12 cellular contexts compared by ENCODE assay signal in the genomic region with DNA sequence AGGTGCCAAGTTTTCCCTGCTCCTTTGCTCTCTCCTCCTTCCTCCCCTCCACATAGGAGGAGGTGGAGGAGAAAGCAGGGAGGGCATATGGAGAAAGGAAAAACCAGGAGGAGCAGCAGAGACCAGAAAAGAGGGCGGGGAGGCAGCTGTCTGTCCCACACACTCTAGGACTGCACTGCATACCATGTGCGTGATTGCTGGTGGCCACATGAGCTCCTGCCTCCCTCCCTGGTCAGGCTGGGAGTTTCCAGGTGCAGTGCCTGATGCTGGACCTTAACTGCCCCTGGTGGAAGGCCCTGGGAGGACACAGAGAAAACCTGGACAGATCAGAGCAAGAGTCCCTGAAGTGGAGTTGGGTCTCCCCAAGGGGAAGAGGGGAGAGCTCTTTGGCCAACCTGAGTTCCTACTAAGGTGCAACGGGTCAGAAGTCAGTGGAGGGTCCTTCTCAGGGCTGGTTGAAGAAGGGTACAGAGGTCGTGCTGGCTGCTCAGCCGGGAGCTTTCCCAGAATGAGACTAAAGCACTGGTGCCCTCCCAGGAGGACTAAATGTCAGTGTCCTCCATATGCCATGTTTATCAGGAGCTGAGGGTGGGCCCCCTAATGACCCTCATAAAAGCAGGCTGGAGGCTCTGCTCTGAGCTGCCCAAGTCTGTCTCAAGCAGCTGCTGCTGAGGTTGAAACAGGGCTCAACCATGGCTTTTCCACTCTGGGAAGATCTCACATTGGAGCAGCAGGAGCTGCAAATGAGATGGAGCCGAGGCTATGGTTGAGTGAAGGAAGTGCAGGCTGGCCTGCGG. TPM values are rescaled to one million over a fixed set of nuclear protein-coding genes. Genes with fewer than 3 reads are reported as not detected.
DNase-seq lines count a peak whose midpoint lies in the region; ATAC-seq and TF ChIP-seq lines count a peak whose summit lies in the region.
"Had no signal": no experiment of that assay in that cellular context is flagged by ENCODE, and none has a peak within 500 bp of the region (broad histone marks: within the 10 kb centered on the region; RNA-seq: fewer than 3 reads in every experiment).

No MANE protein-coding gene starts in this region.

- H3K79me2 ChIP-seq in GM23248 (ENCODE audit: insufficient read depth) (no peaks in the 10 kb centered on the region), trophoblast cell (ENCODE audit: control insufficient read depth, insufficient read depth, low read length, poor library complexity) (no peaks in the 10 kb centered on the region)

- H3K27me3 ChIP-seq in GM23248 (replicated peaks; ENCODE audit: insufficient read depth) (peaks cover 16% of the 10 kb centered on the region), RWPE2 (ENCODE audit: insufficient read depth, poor library complexity, severe bottlenecking) (peaks cover 3% of the 10 kb centered on the region), trophoblast cell (ENCODE audit: insufficient read depth, low read length) (peaks cover 20% of the 10 kb centered on the region), MG63 (peaks cover 6% of the 10 kb centered on the region)

- H2BK5ac ChIP-seq in trophoblast cell (ENCODE audit: low read depth, low read length, poor library complexity) = no peak overlapping the region

- H3K18ac ChIP-seq in trophoblast cell (ENCODE audit: low read length) = no peak overlapping the region

- H3K4me3 ChIP-seq in GM23248 (no peak overlapping the region), RWPE2 (ENCODE audit: severe bottlenecking) (no peak overlapping the region), foreskin fibroblast (ENCODE audit: low read depth in 1 of 2, low read length in 2 of 2) (no peak overlapping the region), trophoblast cell (ENCODE audit: low read depth, low read length) (no peak overlapping the region), MG63 (no peak overlapping the region)
- H3K4me3 ChIP-seq: sigmoid colon had no signal

- H3K4me1 ChIP-seq in GM23248 (ENCODE audit: insufficient read depth) (no peaks in the 10 kb centered on the region), RWPE2 (ENCODE audit: insufficient read depth, poor library complexity, severe bottlenecking) (no peaks in the 10 kb centered on the region), trophoblast cell (ENCODE audit: control insufficient read depth in 1 of 2, insufficient read depth in 2 of 2, low read length in 2 of 2) (no peaks in the 10 kb centered on the region)

- H3K4me2 ChIP-seq in GM23248 (ENCODE audit: unreplicated experiment) (no peak overlapping the region), trophoblast cell (ENCODE audit: low read length) (no peak overlapping the region)

- 41 to 48% methylated on average over 7 of the region's 7 CpGs for WGBS in GM23248 (ENCODE audit: low coverage in 1 of 2, low lambda C conversion rate in 2 of 2, missing lambda C conversion rate in 2 of 2), 2 experiments
- no CpG with 5 or more reads among the region's 7 CpGs for WGBS in trophoblast cell (ENCODE audit: extremely low coverage, insufficient coverage, insufficient read length)

- H2AFZ ChIP-seq in GM23248 = no peak overlapping the region
- H2AFZ ChIP-seq in trophoblast cell (ENCODE audit: insufficient read depth, low read length, poor library complexity) = no peak overlapping the region

- no peaks in the 10 kb centered on the region for H3K36me3 ChIP-seq in GM23248 (ENCODE audit: low read depth)
- H3K36me3 ChIP-seq in RWPE2 (ENCODE audit: low read depth) = no peaks in the 10 kb centered on the region
- H3K36me3 ChIP-seq in trophoblast cell (ENCODE audit: control insufficient read depth in 1 of 2, insufficient read depth in 2 of 2, low read length in 2 of 2) = no peaks in the 10 kb centered on the region
- H3K36me3 ChIP-seq in MG63 = no peaks in the 10 kb centered on the region
- H3K36me3 ChIP-seq: sigmoid colon had no signal

- peak; percentile 31; the same call in 1 of the 3 replicates for ATAC-seq in RWPE2 (ENCODE audit: low read depth)
- no peak for ATAC-seq in HG02759 (IDR thresholded peaks at IDR 0.05; ENCODE audit: unreplicated experiment)

- H2BK12ac ChIP-seq in trophoblast cell (ENCODE audit: low read length) = no peak overlapping the region

- no peaks in the 10 kb centered on the region for H3F3A ChIP-seq in GM23248 (ENCODE audit: insufficient read depth)

- DNase-seq in GM23248 (peak; percentile 45), RWPE2 (ENCODE audit: low spot score) (no peak), foreskin fibroblast (no peak), trophoblast cell (peak; percentile 79 to 81), MG63 (no peak), anterior cingulate cortex (lab: John Stamatoyannopoulos, UW) (no peak)
- DNase-seq: amygdala, DMS153, NCI-H2171 treated with DMSO at 0.1 percent for 48 hours, sigmoid colon had no signal

- no peaks in the 10 kb centered on the region for H3K9me2 ChIP-seq in GM23248 (ENCODE audit: insufficient read depth)

- no peak overlapping the region for H4K8ac ChIP-seq in trophoblast cell (ENCODE audit: low read depth, low read length)

- H3K4ac ChIP-seq in trophoblast cell (ENCODE audit: low read depth, low read length) = no peak overlapping the region

- H3K79me1 ChIP-seq in trophoblast cell (ENCODE audit: low read length) = no peaks in the 10 kb centered on the region

- TF ChIP-seq CTCF in RWPE2 (IDR thresholded peaks at IDR 0.05; ENCODE audit: poor library complexity, severe bottlenecking) = no peak
- peak; percentile 21 for TF ChIP-seq CTCF in foreskin fibroblast (IDR thresholded peaks at IDR 0.05; ENCODE audit: low read depth, low read length)

- no peak overlapping the region for H4K91ac ChIP-seq in trophoblast cell (ENCODE audit: low read depth, low read length)

- no peak overlapping the region for H2AK5ac ChIP-seq in trophoblast cell (ENCODE audit: low read length)

- H3K9ac ChIP-seq in GM23248 = no peak overlapping the region
- H3K9ac ChIP-seq in trophoblast cell (ENCODE audit: low read length) = no peak overlapping the region

- H4K20me1 ChIP-seq in GM23248 (ENCODE audit: insufficient read depth) = no peaks in the 10 kb centered on the region

- H2BK120ac ChIP-seq in trophoblast cell (ENCODE audit: insufficient read depth, low read length, poor library complexity) = no peak overlapping the region

- H3K27ac ChIP-seq in GM23248 = no peak overlapping the region
- H3K27ac ChIP-seq in RWPE2 (ENCODE audit: poor library complexity, severe bottlenecking) = no peak overlapping the region
- no peak overlapping the region for H3K27ac ChIP-seq in trophoblast cell (ENCODE audit: low read depth, low read length)
- H3K27ac ChIP-seq: sigmoid colon had no signal

- H3K14ac ChIP-seq in trophoblast cell (ENCODE audit: low read length) = no peak overlapping the region

- no peak overlapping the region for H3K23ac ChIP-seq in trophoblast cell (ENCODE audit: low read length)

- in situ Hi-C loops in GM23248 (cut with MboI) = loop anchor here (5.0 kb wide), 1 partner anchor 122 kb away; no protein-coding TSS in a partner anchor

- no peaks in the 10 kb centered on the region for H3K9me3 ChIP-seq in GM23248 (ENCODE audit: low read depth)
- no peaks in the 10 kb centered on the region for H3K9me3 ChIP-seq in RWPE2 (ENCODE audit: severe bottlenecking)
- H3K9me3 ChIP-seq in trophoblast cell (ENCODE audit: insufficient read depth, low read depth, low read length) = no peaks in the 10 kb centered on the region
- H3K9me3 ChIP-seq in MG63 = no peaks in the 10 kb centered on the region
- H3K9me3 ChIP-seq: sigmoid colon had no signal

- H4K12ac ChIP-seq in trophoblast cell (ENCODE audit: low read depth, low read length) = no peak overlapping the region

RNA-seq across cellular contexts. Expression of a gene that starts 3.5 kb away (rescaled TPM):
- not detected in 2 replicates for total RNA-seq in GM23248 (2014; rRNA removed; shearing (Covaris generic))
- polyA plus RNA-seq in GM23248 (2016; fragmentation: Nextera tagmentation; extraction: Ambion mirVana) = not detected in 2 replicates
- polyA plus RNA-seq in trophoblast cell (2013) = 0.04 and 0.10 TPM in 2 replicates
- not detected in 2 replicates for total RNA-seq in MG63 (2014; rRNA removed; shearing (Covaris generic); ENCODE audit: low replicate concordance)
- total RNA-seq: endothelial cell of umbilical vein had no signal
- polyA plus RNA-seq: endothelial cell of umbilical vein had no signal

RNA-seq across cellular contexts. Expression of a gene that starts 29.7 kb away (rescaled TPM):
- total RNA-seq in GM23248 (2014; rRNA removed; shearing (Covaris generic)) = not detected in 2 replicates
- 0.16 TPM in 1 of 2 replicates, not detected in the other for polyA plus RNA-seq in GM23248 (2016; fragmentation: Nextera tagmentation; extraction: Ambion mirVana)
- not detected in 2 replicates for polyA plus RNA-seq in trophoblast cell (2013)
- total RNA-seq in MG63 (2014; rRNA removed; shearing (Covaris generic); ENCODE audit: low replicate concordance) = not detected in 2 replicates

RNA-seq across cellular contexts. Expression of a gene that starts 45.6 kb away (rescaled TPM):
- total RNA-seq in GM23248 (2014; rRNA removed; shearing (Covaris generic)) = 25.0 and 32.5 TPM in 2 replicates
- polyA plus RNA-seq in GM23248 (2016; fragmentation: Nextera tagmentation; extraction: Ambion mirVana) = 33.5 and 33.9 TPM in 2 replicates
- polyA plus RNA-seq in trophoblast cell (2013) = 20.3 and 20.9 TPM in 2 replicates
- 21.3 and 35.5 TPM in 2 replicates for total RNA-seq in MG63 (2014; rRNA removed; shearing (Covaris generic); ENCODE audit: low replicate concordance)

Comparison
In these comparisons a context has a peak if more than half of its experiments do, and no peak if none do; other contexts are left out.
1. DNase-seq: peak in GM23248 (single experiment) and trophoblast cell (2 of 2); none in RWPE2 (single experiment), foreskin fibroblast (0 of 2), MG63 (single experiment) and anterior cingulate cortex (0 of 58).